10 cellular contexts compared by ENCODE assay signal in the genomic region with DNA sequence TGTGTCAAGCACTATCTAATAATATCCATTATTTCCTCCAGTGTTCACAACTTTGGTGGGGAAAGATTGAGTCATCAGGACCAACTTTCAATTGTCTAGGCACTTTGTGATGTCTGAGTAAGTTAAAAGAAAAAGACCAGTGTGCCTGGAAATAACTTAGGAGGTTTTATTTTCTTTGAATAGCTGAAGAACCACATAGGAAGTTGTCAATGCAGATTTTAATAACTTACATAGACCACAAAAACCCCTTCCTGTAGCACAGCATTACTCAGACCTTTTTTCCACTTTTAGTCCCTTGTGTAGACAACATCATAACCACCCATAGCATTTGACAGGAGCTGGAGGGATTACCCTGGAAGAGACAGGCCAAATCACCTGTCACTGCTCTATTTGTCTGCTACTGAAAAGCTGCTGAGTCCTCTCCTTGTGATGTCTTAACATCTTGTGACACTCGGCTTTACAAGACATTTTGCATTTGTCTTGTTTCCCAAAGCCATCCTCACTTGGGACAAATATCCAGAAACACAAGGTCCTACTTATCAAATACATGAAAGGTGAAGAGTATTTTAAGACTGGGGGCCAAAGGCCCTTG.
DNase-seq lines count a peak whose midpoint lies in the region; ATAC-seq and TF ChIP-seq lines count a peak whose summit lies in the region.
"Had no signal": no experiment of that assay in that cellular context is flagged by ENCODE, and none has a peak within 500 bp of the region (broad histone marks: within the 10 kb centered on the region; RNA-seq: fewer than 3 reads in every experiment).

No MANE protein-coding gene starts in this region.

- no peaks in the 10 kb centered on the region for H3K36me3 ChIP-seq in Caco-2 (ENCODE audit: control insufficient read depth, insufficient read depth, low read length)

- CTCF ChIA-PET in activated CD8-positive, alpha-beta T cell treated with anti-CD3 and anti-CD28 coated beads for 36 hours (lab: Charles Lee): no interaction called here
- CTCF ChIA-PET in Caco-2 (lab: Charles Lee): no interaction called here

- TF ChIP-seq CTCF in activated CD8-positive, alpha-beta T cell treated with anti-CD3 and anti-CD28 coated beads for 36 hours (IDR thresholded peaks at IDR 0.05): no peak
- no peak for TF ChIP-seq CTCF in Caco-2 (IDR thresholded peaks at IDR 0.05; ENCODE audit: insufficient read depth in 1 of 2, low read depth in 1 of 2, low read length in 1 of 2, severe bottlenecking in 1 of 2, unreplicated experiment in 1 of 2)

- H3K4me3 Mint-ChIP-seq in activated CD8-positive, alpha-beta T cell treated with anti-CD3 and anti-CD28 coated beads for 36 hours: no peak overlapping the region
- H3K4me3 Mint-ChIP-seq in Caco-2 (ENCODE audit: unreplicated experiment): no peak overlapping the region

- ATAC-seq in GM18505 (IDR thresholded peaks at IDR 0.05; ENCODE audit: unreplicated experiment): peak; percentile 73
- peak; percentile 95 for ATAC-seq in GM21360 (IDR thresholded peaks at IDR 0.05; ENCODE audit: unreplicated experiment)
- peak; percentile 89 for ATAC-seq in HG03066 (IDR thresholded peaks at IDR 0.05; ENCODE audit: low read depth, unreplicated experiment)
- peak; percentile 95 for ATAC-seq in activated CD8-positive, alpha-beta T cell treated with anti-CD3 and anti-CD28 coated beads for 36 hours

- H3K4me1 Mint-ChIP-seq in activated CD8-positive, alpha-beta T cell treated with anti-CD3 and anti-CD28 coated beads for 36 hours (ENCODE audit: low read depth): peaks cover 17% of the 10 kb centered on the region
- no peaks in the 10 kb centered on the region for H3K4me1 Mint-ChIP-seq in Caco-2 (ENCODE audit: low read depth, unreplicated experiment)

- no peaks in the 10 kb centered on the region for H3K36me3 Mint-ChIP-seq in activated CD8-positive, alpha-beta T cell treated with anti-CD3 and anti-CD28 coated beads for 36 hours (ENCODE audit: low read depth)
- no peaks in the 10 kb centered on the region for H3K36me3 Mint-ChIP-seq in Caco-2 (ENCODE audit: insufficient read depth, unreplicated experiment)

- peak overlapping the region; percentile 21 for H3K27ac Mint-ChIP-seq in activated CD8-positive, alpha-beta T cell treated with anti-CD3 and anti-CD28 coated beads for 36 hours
- H3K27ac Mint-ChIP-seq in Caco-2 (ENCODE audit: unreplicated experiment): no peak overlapping the region

- peaks cover 14% of the 10 kb centered on the region for H3K4me1 ChIP-seq in Caco-2

- DNase-seq in activated CD8-positive, alpha-beta T cell treated with anti-CD3 and anti-CD28 coated beads for 36 hours: peak; percentile 4
- DNase-seq in SIG-M5 treated with dmso at 0.1 percent for 504 hours (lab: John Stamatoyannopoulos, UW; ENCODE audit: unreplicated experiment): no peak
- DNase-seq in Caco-2: no peak
- DNase-seq in NCI-H2107 treated with DMSO at 0.1 percent for 48 hours (lab: John Stamatoyannopoulos, UW; ENCODE audit: unreplicated experiment): no peak
- DNase-seq in NCI-H187 (lab: John Stamatoyannopoulos, UW): no peak
- DNase-seq: NCI-H446 treated with DMSO at 0.1 percent for 48 hours; stimulated activated CD4-positive, alpha-beta T cell treated with anti-CD3 and anti-CD28 coated beads, Interleukin-2, amount 100 ng/mL, for 24 hours had no signal

- POLR2A ChIA-PET in activated CD8-positive, alpha-beta T cell treated with anti-CD3 and anti-CD28 coated beads for 36 hours (lab: Charles Lee): no interaction called here
- POLR2A ChIA-PET in Caco-2 (lab: Charles Lee): no interaction called here

- intact Hi-C loops in activated CD8-positive, alpha-beta T cell treated with anti-CD3 and anti-CD28 coated beads for 36 hours (cut with micrococcal nuclease): no loop called here
- intact Hi-C loops in Caco-2 (cut with micrococcal nuclease; ENCODE audit: unreplicated experiment): no loop called here

- H3K27me3 ChIP-seq in Caco-2 (replicated peaks; ENCODE audit: control insufficient read depth, insufficient read depth, low read length): no peaks in the 10 kb centered on the region

- TF ChIP-seq POLR2A in GM18505 (IDR thresholded peaks at IDR 0.05; ENCODE audit: borderline replicate concordance, extremely low read depth, insufficient read depth, insufficient read length): no peak

- H3K9me3 ChIP-seq in Caco-2: no peaks in the 10 kb centered on the region; the same call in 1 of the 2 replicates

- H3K9me3 Mint-ChIP-seq in activated CD8-positive, alpha-beta T cell treated with anti-CD3 and anti-CD28 coated beads for 36 hours: no peaks in the 10 kb centered on the region
- H3K9me3 Mint-ChIP-seq in Caco-2 (ENCODE audit: unreplicated experiment): peaks cover 13% of the 10 kb centered on the region

- H3K4me3 ChIP-seq in Caco-2 (ENCODE audit: low read depth, low read length): no peak overlapping the region

- H3K27me3 Mint-ChIP-seq in activated CD8-positive, alpha-beta T cell treated with anti-CD3 and anti-CD28 coated beads for 36 hours: peaks cover 5% of the 10 kb centered on the region
- no peaks in the 10 kb centered on the region for H3K27me3 Mint-ChIP-seq in Caco-2 (ENCODE audit: insufficient read depth, unreplicated experiment)

- no TSS peak for BruUV-seq in Caco-2 (replicated peaks; lab: Mats Ljungman, UMichigan)
